8 cellular contexts compared by ENCODE assay signal in genomic region chr4:42865572-42866189, GRCh38.
DNase-seq lines count a peak whose midpoint lies in the region; ATAC-seq, FAIRE-seq and TF ChIP-seq lines count a peak whose summit lies in the region.

No MANE protein-coding gene starts in this region.

- peak; percentile 72 for TF ChIP-seq CTCF in D721Med (IDR thresholded peaks at IDR 0.05; ENCODE audit: insufficient read depth, missing control alignments)

- FAIRE-seq in D721Med (lab: Jason Lieb, UNC) = peak; percentile 91

- DNase-seq in D721Med (ENCODE audit: insufficient read length, low spot score) (no peak), KBM-7 (peak; percentile 79), RPMI8226 (peak; percentile 46), amniotic epithelial cell (ENCODE audit: low read depth) (peak; percentile 29), iPS-NIHi7 (ENCODE audit: extremely low spot score) (peak; percentile 59)
- peak; percentile 6 to 17 for DNase-seq in stimulated activated CD4-positive, alpha-beta T cell treated with anti-CD3 and anti-CD28 coated beads, Interleukin-15, amount 100 ng/mL, for 48 hours (ENCODE audit: low read depth in 2 of 2)

- in situ Hi-C loops in KBM-7 (cut with MboI; ENCODE audit: low pct_unique_long_range_greater_than_20kb, low sequenced_read_pairs) = loop anchor here (25.0 kb wide), 1 partner anchor 303 kb away; no protein-coding TSS in a partner anchor

- peak; percentile 89 for ATAC-seq in GM19351 (IDR thresholded peaks at IDR 0.05; ENCODE audit: unreplicated experiment)
- no peak for ATAC-seq in GM19328 (IDR thresholded peaks at IDR 0.05; ENCODE audit: unreplicated experiment)
